In genomic region chr2:205024822-205025518, GRCh38 we compare ENCODE assay signal across 8 cellular contexts.
DNase-seq lines count a peak whose midpoint lies in the region; ATAC-seq and TF ChIP-seq lines count a peak whose summit lies in the region.

No MANE protein-coding gene starts in this region.

- peaks cover 3% of the 10 kb centered on the region for H3K36me3 Mint-ChIP-seq in activated CD4-positive, alpha-beta T cell treated with anti-CD3 and anti-CD28 coated beads, Interleukin-2, amount 10 ng/mL, durations not matched to agents 24 days and 14 days (ENCODE audit: low read depth)

- intact Hi-C loops in activated CD4-positive, alpha-beta T cell treated with anti-CD3 and anti-CD28 coated beads, Interleukin-2, amount 10 ng/mL, durations not matched to agents 24 days and 14 days (cut with micrococcal nuclease), result loop anchor here (1.0 to 2.0 kb wide), 2 partner anchors 52 to 54 kb away; no protein-coding TSS in a partner anchor

- H3K4me3 Mint-ChIP-seq in activated CD4-positive, alpha-beta T cell treated with anti-CD3 and anti-CD28 coated beads, Interleukin-2, amount 10 ng/mL, durations not matched to agents 24 days and 14 days, result peak overlapping the region; percentile 51

- no peaks in the 10 kb centered on the region for H3K27me3 Mint-ChIP-seq in activated CD4-positive, alpha-beta T cell treated with anti-CD3 and anti-CD28 coated beads, Interleukin-2, amount 10 ng/mL, durations not matched to agents 24 days and 14 days

- H3K9me3 Mint-ChIP-seq in activated CD4-positive, alpha-beta T cell treated with anti-CD3 and anti-CD28 coated beads, Interleukin-2, amount 10 ng/mL, durations not matched to agents 24 days and 14 days, result peaks cover 18% of the 10 kb centered on the region

- TF ChIP-seq CTCF in fibroblast of the aortic adventitia (IDR thresholded peaks at IDR 0.05; ENCODE audit: insufficient read depth, low read length), result no peak

- no peak overlapping the region for H3K4me3 ChIP-seq in fibroblast of the aortic adventitia (ENCODE audit: low read depth, low read length)

- peak; percentile 62 for DNase-seq in activated CD4-positive, alpha-beta T cell treated with anti-CD3 and anti-CD28 coated beads for 48 hours
- no peak for DNase-seq in activated CD4-positive, alpha-beta T cell treated with anti-CD3 and anti-CD28 coated beads for 1 hour
- peak; percentile 73 for DNase-seq in activated CD4-positive, alpha-beta T cell treated with anti-CD3 and anti-CD28 coated beads, Interleukin-2, amount 10 ng/mL, durations not matched to agents 24 days and 14 days
- DNase-seq in fibroblast of the aortic adventitia (ENCODE audit: low read depth) (peak; percentile 93), pulmonary artery endothelial cell (ENCODE audit: low read depth, low spot score) (peak; percentile 82), NCI-H187 treated with DMSO at 0.1 percent for 48 hours (lab: John Stamatoyannopoulos, UW) (no peak)
- no peak for DNase-seq in effector CD4-positive, alpha-beta T cell

- peak overlapping the region; percentile 35 for H3K27ac Mint-ChIP-seq in activated CD4-positive, alpha-beta T cell treated with anti-CD3 and anti-CD28 coated beads, Interleukin-2, amount 10 ng/mL, durations not matched to agents 24 days and 14 days

- peaks cover 25% of the 10 kb centered on the region for H3K4me1 Mint-ChIP-seq in activated CD4-positive, alpha-beta T cell treated with anti-CD3 and anti-CD28 coated beads, Interleukin-2, amount 10 ng/mL, durations not matched to agents 24 days and 14 days

- no peak for ATAC-seq in GM21390 (IDR thresholded peaks at IDR 0.05; ENCODE audit: unreplicated experiment)

Comparison
In these comparisons a context has a peak if more than half of its experiments do, and no peak if none do; other contexts are left out.
1. DNase-seq: peak in activated CD4-positive, alpha-beta T cell treated with anti-CD3 and anti-CD28 coated beads for 48 hours (single experiment), activated CD4-positive, alpha-beta T cell treated with anti-CD3 and anti-CD28 coated beads, Interleukin-2, amount 10 ng/mL, durations not matched to agents 24 days and 14 days (single experiment), fibroblast of the aortic adventitia (single experiment) and pulmonary artery endothelial cell (single experiment); none in activated CD4-positive, alpha-beta T cell treated with anti-CD3 and anti-CD28 coated beads for 1 hour (single experiment), NCI-H187 treated with DMSO at 0.1 percent for 48 hours (single experiment) and effector CD4-positive, alpha-beta T cell (single experiment).